In genomic region chr9:127224178-127224882, GRCh38 we compare ENCODE assay signal across 1 cellular context.
A peak's percentile ranks its signal among the peaks of the same experiment; 100 is the strongest.
TF ChIP-seq lines count a peak whose summit lies in the region.

No MANE protein-coding gene starts in this region.

TF ChIP-seq in HepG2, 621 proteins besides CTCF, POLR2A, EP300 and RAD21 (continued from another document and continues in another):
- TF ChIP-seq ELK4 (CRISPR knock-in tag; IDR thresholded peaks at IDR 0.05; ENCODE audit: borderline replicate concordance) (no peak), ZNF83 (CRISPR knock-in tag; IDR thresholded peaks at IDR 0.05; ENCODE audit: borderline replicate concordance) (peak; percentile 74; the same call in 1 of the 2 replicates), PATZ1 (CRISPR knock-in tag; IDR thresholded peaks at IDR 0.05) (peak; percentile 53; the same call in 1 of the 2 replicates), ZNF510 (CRISPR knock-in tag; IDR thresholded peaks at IDR 0.05; ENCODE audit: low read depth) (peak; percentile 41; the same call in 1 of the 2 replicates), MAZ (IDR thresholded peaks at IDR 0.05; ENCODE audit: borderline replicate concordance, low read depth, low read length) (peak; percentile 8; the same call in 1 of the 2 replicates), MAZ (CRISPR knock-in tag; IDR thresholded peaks at IDR 0.05; ENCODE audit: low read depth) (peak; percentile 49), ZBTB46 (CRISPR knock-in tag; IDR thresholded peaks at IDR 0.05; ENCODE audit: borderline replicate concordance) (no peak), ZNF251 (CRISPR knock-in tag; IDR thresholded peaks at IDR 0.05) (no peak; the same call in 1 of the 2 replicates), ZBTB42 (CRISPR knock-in tag; IDR thresholded peaks at IDR 0.05) (no peak), SATB2 (CRISPR knock-in tag; IDR thresholded peaks at IDR 0.05) (no peak), ZEB1 (IDR thresholded peaks at IDR 0.05; ENCODE audit: insufficient replicate concordance, low read depth) (no peak), PCBP2 (optimal IDR thresholded peaks at IDR 0.05; ENCODE audit: low read depth, low read length, poor library complexity, severe bottlenecking) (no peak), ZFP36 (IDR thresholded peaks at IDR 0.05; ENCODE audit: borderline replicate concordance, low read depth, low read length, partially characterized antibody) (no peak), ZNF800 (CRISPR knock-in tag; IDR thresholded peaks at IDR 0.05) (no peak), NFIC (IDR thresholded peaks at IDR 0.05; ENCODE audit: low read length) (no peak), POLR2G (IDR thresholded peaks at IDR 0.05; ENCODE audit: low read depth, low read length) (0 out of 2 replicates have a peak, but pooled peaks have one; percentile 27), RXRA (CRISPR knock-in tag; IDR thresholded peaks at IDR 0.05) (no peak), ARHGAP35 (CRISPR knock-in tag; IDR thresholded peaks at IDR 0.05; ENCODE audit: borderline replicate concordance) (peak; percentile 40; the same call in 1 of the 2 replicates), ZNF678 (CRISPR knock-in tag; IDR thresholded peaks at IDR 0.05) (no peak), ETV6 (CRISPR knock-in tag; conservative IDR thresholded peaks at IDR 0.05) (no peak), NRL (CRISPR knock-in tag; IDR thresholded peaks at IDR 0.05; ENCODE audit: borderline replicate concordance) (peak; percentile 62; the same call in 1 of the 2 replicates), ATAD3A (CRISPR knock-in tag; IDR thresholded peaks at IDR 0.05) (no peak), SP5 (CRISPR knock-in tag; IDR thresholded peaks at IDR 0.05; ENCODE audit: borderline replicate concordance, low read depth) (no peak), ATF4 (CRISPR knock-in tag; IDR thresholded peaks at IDR 0.05) (no peak), PAF1 (CRISPR knock-in tag; IDR thresholded peaks at IDR 0.05) (no peak), ETV5 (CRISPR knock-in tag; IDR thresholded peaks at IDR 0.05; ENCODE audit: borderline replicate concordance) (peak; percentile 46), ZNF180 (CRISPR knock-in tag; IDR thresholded peaks at IDR 0.05; ENCODE audit: borderline replicate concordance, low read depth) (no peak), MTA3 (CRISPR knock-in tag; IDR thresholded peaks at IDR 0.05) (no peak), TEAD2 (CRISPR knock-in tag; IDR thresholded peaks at IDR 0.05) (no peak), ATF5 (CRISPR knock-in tag; IDR thresholded peaks at IDR 0.05; ENCODE audit: low read depth) (no peak), ZNF792 (CRISPR knock-in tag; IDR thresholded peaks at IDR 0.05) (no peak), ISX (CRISPR knock-in tag; conservative IDR thresholded peaks at IDR 0.05) (no peak), ZNF687 (CRISPR knock-in tag; IDR thresholded peaks at IDR 0.05) (peak; percentile 79), KAT7 (CRISPR knock-in tag; IDR thresholded peaks at IDR 0.05; ENCODE audit: borderline replicate concordance) (no peak), ZNF577 (CRISPR knock-in tag; IDR thresholded peaks at IDR 0.05; ENCODE audit: borderline replicate concordance, low read depth) (no peak), ZNF580 (CRISPR knock-in tag; IDR thresholded peaks at IDR 0.05; ENCODE audit: borderline replicate concordance, low read depth) (no peak; the same call in 1 of the 2 replicates), KDM2A (CRISPR knock-in tag; IDR thresholded peaks at IDR 0.05; ENCODE audit: borderline replicate concordance, low read depth) (peak; percentile 50), TSC22D2 (CRISPR knock-in tag; IDR thresholded peaks at IDR 0.05; ENCODE audit: borderline replicate concordance) (no peak), RXRB (CRISPR knock-in tag; IDR thresholded peaks at IDR 0.05; ENCODE audit: borderline replicate concordance) (no peak)
- TF ChIP-seq, protein P1, sequence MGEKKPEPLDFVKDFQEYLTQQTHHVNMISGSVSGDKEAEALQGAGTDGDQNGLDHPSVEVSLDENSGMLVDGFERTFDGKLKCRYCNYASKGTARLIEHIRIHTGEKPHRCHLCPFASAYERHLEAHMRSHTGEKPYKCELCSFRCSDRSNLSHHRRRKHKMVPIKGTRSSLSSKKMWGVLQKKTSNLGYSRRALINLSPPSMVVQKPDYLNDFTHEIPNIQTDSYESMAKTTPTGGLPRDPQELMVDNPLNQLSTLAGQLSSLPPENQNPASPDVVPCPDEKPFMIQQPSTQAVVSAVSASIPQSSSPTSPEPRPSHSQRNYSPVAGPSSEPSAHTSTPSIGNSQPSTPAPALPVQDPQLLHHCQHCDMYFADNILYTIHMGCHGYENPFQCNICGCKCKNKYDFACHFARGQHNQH (CRISPR knock-in tag; IDR thresholded peaks at IDR 0.05): peak; percentile 24; the same call in 1 of the 2 replicates
- TF ChIP-seq, protein P2, sequence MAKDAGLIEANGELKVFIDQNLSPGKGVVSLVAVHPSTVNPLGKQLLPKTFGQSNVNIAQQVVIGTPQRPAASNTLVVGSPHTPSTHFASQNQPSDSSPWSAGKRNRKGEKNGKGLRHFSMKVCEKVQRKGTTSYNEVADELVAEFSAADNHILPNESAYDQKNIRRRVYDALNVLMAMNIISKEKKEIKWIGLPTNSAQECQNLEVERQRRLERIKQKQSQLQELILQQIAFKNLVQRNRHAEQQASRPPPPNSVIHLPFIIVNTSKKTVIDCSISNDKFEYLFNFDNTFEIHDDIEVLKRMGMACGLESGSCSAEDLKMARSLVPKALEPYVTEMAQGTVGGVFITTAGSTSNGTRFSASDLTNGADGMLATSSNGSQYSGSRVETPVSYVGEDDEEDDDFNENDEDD (CRISPR knock-in tag; IDR thresholded peaks at IDR 0.05; ENCODE audit: borderline replicate concordance): peak; percentile 50; the same call in 1 of the 2 replicates
- TF ChIP-seq, protein P3, sequence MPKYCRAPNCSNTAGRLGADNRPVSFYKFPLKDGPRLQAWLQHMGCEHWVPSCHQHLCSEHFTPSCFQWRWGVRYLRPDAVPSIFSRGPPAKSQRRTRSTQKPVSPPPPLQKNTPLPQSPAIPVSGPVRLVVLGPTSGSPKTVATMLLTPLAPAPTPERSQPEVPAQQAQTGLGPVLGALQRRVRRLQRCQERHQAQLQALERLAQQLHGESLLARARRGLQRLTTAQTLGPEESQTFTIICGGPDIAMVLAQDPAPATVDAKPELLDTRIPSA (CRISPR knock-in tag; IDR thresholded peaks at IDR 0.05; ENCODE audit: borderline replicate concordance): peak; percentile 64; the same call in 1 of the 2 replicates
- TF ChIP-seq, protein P4, sequence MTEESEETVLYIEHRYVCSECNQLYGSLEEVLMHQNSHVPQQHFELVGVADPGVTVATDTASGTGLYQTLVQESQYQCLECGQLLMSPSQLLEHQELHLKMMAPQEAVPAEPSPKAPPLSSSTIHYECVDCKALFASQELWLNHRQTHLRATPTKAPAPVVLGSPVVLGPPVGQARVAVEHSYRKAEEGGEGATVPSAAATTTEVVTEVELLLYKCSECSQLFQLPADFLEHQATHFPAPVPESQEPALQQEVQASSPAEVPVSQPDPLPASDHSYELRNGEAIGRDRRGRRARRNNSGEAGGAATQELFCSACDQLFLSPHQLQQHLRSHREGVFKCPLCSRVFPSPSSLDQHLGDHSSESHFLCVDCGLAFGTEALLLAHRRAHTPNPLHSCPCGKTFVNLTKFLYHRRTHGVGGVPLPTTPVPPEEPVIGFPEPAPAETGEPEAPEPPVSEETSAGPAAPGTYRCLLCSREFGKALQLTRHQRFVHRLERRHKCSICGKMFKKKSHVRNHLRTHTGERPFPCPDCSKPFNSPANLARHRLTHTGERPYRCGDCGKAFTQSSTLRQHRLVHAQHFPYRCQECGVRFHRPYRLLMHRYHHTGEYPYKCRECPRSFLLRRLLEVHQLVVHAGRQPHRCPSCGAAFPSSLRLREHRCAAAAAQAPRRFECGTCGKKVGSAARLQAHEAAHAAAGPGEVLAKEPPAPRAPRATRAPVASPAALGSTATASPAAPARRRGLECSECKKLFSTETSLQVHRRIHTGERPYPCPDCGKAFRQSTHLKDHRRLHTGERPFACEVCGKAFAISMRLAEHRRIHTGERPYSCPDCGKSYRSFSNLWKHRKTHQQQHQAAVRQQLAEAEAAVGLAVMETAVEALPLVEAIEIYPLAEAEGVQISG (CRISPR knock-in tag; IDR thresholded peaks at IDR 0.05): no peak; the same call in 1 of the 2 replicates
